In the genomic region with DNA sequence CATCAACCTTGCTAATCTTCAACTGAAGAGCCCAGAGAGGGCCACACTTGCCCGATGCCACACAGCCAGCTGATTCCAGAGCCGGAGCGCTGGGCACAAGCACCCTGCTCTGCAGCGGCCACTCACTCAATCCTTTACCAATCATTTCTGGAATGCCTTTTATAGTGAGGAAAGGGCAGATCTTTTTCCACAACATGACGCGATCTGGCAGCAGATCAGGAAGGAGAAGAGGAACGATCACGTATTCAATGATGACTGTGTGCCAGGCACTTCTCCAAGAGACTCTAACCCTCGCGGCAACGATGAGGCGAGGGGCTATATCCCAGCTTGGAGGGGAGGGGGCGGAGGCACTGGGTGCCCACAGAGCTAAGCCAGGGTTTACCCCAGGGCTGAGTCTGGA, we compare ENCODE assay signal across 17 cellular contexts.
"Had no signal": no experiment of that assay in that cellular context is flagged by ENCODE, and none has a peak within 500 bp of the region (broad histone marks: within the 10 kb centered on the region; RNA-seq: fewer than 3 reads in every experiment).

No MANE protein-coding gene starts in this region.

- DNase-seq: activated CD4-positive, alpha-beta T cell treated with anti-CD3 and anti-CD28 coated beads for 36 hours; activated CD8-positive, alpha-beta memory T cell treated with anti-CD3 and anti-CD28 coated beads, Interleukin-2, amount 50 U/mL, for 48 hours; activated CD8-positive, alpha-beta T cell treated with anti-CD3 and anti-CD28 coated beads, Interleukin-2, amount 10 ng/mL, durations not matched to agents 7 days and 5 days; activated naive CD4-positive, alpha-beta T cell treated with anti-CD3 and anti-CD28 coated beads, Interleukin-2, amount 10 ng/mL, durations not matched to agents 7 days and 5 days; islet precursor cell; mammary epithelial cell; mucosa of descending colon; naive thymus-derived CD8-positive, alpha-beta T cell; thyroid gland; uterus; WERI-Rb-1 had no signal

- H3K27me3 ChIP-seq: esophagus muscularis mucosa, gastroesophageal sphincter, thyroid gland, uterus had no signal

- H3K4me1 ChIP-seq: uterus had no signal

- H3K4me3 ChIP-seq: esophagus muscularis mucosa, gastroesophageal sphincter, mucosa of descending colon, skin epidermis, thyroid gland, uterus had no signal

- ATAC-seq: activated CD4-positive, alpha-beta T cell treated with anti-CD3 and anti-CD28 coated beads for 36 hours; activated CD8-positive, alpha-beta T cell treated with anti-CD3 and anti-CD28 coated beads, Interleukin-2, amount 10 ng/mL, durations not matched to agents 7 days and 5 days; gastroesophageal sphincter; left lobe of liver; mucosa of descending colon; naive thymus-derived CD8-positive, alpha-beta T cell had no signal

- H3K27ac ChIP-seq: esophagus muscularis mucosa, gastroesophageal sphincter, neutrophil, thyroid gland, uterus, WERI-Rb-1 had no signal

- H3K27ac Mint-ChIP-seq: activated CD4-positive, alpha-beta T cell treated with anti-CD3 and anti-CD28 coated beads for 36 hours; activated CD8-positive, alpha-beta T cell treated with anti-CD3 and anti-CD28 coated beads, Interleukin-2, amount 10 ng/mL, durations not matched to agents 7 days and 5 days; activated naive CD4-positive, alpha-beta T cell treated with anti-CD3 and anti-CD28 coated beads, Interleukin-2, amount 10 ng/mL, durations not matched to agents 7 days and 5 days had no signal

- H3K36me3 ChIP-seq: esophagus muscularis mucosa, gastroesophageal sphincter, neutrophil, thyroid gland, uterus had no signal

- H3K36me3 Mint-ChIP-seq: activated naive CD4-positive, alpha-beta T cell treated with anti-CD3 and anti-CD28 coated beads, Interleukin-2, amount 10 ng/mL, durations not matched to agents 7 days and 5 days; naive thymus-derived CD8-positive, alpha-beta T cell had no signal

- H3K4me3 Mint-ChIP-seq: activated CD4-positive, alpha-beta T cell treated with anti-CD3 and anti-CD28 coated beads for 36 hours; activated CD8-positive, alpha-beta T cell treated with anti-CD3 and anti-CD28 coated beads, Interleukin-2, amount 10 ng/mL, durations not matched to agents 7 days and 5 days; activated naive CD4-positive, alpha-beta T cell treated with anti-CD3 and anti-CD28 coated beads, Interleukin-2, amount 10 ng/mL, durations not matched to agents 7 days and 5 days had no signal

- FAIRE-seq: endometrium had no signal

- H3K9me3 ChIP-seq: esophagus muscularis mucosa, gastroesophageal sphincter, mucosa of descending colon, neutrophil, thyroid gland, uterus had no signal

- H3K27me3 Mint-ChIP-seq: activated CD4-positive, alpha-beta T cell treated with anti-CD3 and anti-CD28 coated beads for 36 hours; naive thymus-derived CD8-positive, alpha-beta T cell had no signal
